In the genomic region with DNA sequence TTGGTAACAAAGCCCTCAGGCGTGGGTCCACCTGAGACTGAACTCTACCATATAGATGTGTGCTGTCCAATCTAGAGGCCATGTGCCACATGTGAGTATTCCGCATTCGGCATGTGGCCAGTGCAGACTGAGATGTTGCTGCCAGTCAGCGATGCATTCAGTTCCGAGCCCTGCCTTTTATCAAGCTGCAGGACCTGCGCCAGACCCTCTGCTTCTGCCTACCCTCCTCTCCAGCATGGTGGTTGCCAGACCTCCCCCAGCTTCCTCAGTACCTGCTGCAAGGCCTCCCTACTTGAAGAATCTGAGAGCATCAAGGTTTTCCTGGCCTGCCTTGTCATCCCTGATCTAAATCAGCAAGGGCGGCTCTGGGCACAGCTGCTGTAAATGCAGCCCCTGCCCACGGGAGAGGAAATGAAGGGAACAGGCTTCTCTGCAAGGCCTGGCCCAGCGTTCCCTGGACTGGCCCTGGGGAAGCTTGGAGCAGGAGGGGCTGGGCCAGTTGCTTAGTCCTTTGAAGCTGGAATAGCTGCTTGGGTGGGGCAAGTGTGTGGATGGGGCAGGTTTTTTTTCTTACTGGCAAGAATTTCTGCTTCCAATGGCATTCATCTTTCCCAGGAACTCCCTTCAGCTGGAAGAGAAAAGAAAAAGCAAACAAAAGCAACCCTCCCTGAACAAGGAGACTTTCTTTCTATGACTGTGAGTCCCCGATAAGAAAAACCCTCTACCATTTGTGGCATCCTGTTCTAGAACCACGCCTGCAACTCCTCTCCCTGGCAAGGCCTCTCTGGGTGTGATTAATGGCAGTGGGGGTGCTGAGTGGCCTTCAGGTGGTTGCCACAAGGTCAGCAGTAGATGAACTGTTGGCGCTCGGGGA, we compare ENCODE assay signal across 12 cellular contexts.
DNase-seq lines count a peak whose midpoint lies in the region; ATAC-seq, FAIRE-seq and TF ChIP-seq lines count a peak whose summit lies in the region.
"Had no signal": no experiment of that assay in that cellular context is flagged by ENCODE, and none has a peak within 500 bp of the region (broad histone marks: within the 10 kb centered on the region; RNA-seq: fewer than 3 reads in every experiment).

No MANE protein-coding gene starts in this region.

- H3K27me3 ChIP-seq in endothelial cell of umbilical vein (ENCODE audit: control insufficient read depth in 2 of 2, insufficient read depth in 2 of 2, low read length in 2 of 2): no peaks in the 10 kb centered on the region
- H3K27me3 ChIP-seq in CD4-positive, alpha-beta T cell (ENCODE audit: control insufficient read depth, insufficient read depth, low read length): no peaks in the 10 kb centered on the region

- peak overlapping the region; percentile 28 for H2AFZ ChIP-seq in endothelial cell of umbilical vein (ENCODE audit: low read depth, low read length)
- H2AFZ ChIP-seq: parathyroid adenoma had no signal

- H3K27me3 Mint-ChIP-seq in Calu3 (ENCODE audit: unreplicated experiment): no peaks in the 10 kb centered on the region
- H3K27me3 Mint-ChIP-seq in CD4-positive, alpha-beta T cell: no peaks in the 10 kb centered on the region

- FAIRE-seq in endothelial cell of umbilical vein (lab: Jason Lieb, UNC): no peak

- intact Hi-C loops in Calu3 (cut with micrococcal nuclease; ENCODE audit: unreplicated experiment): no loop called here
- intact Hi-C loops in endothelial cell of umbilical vein (cut with micrococcal nuclease): loop anchor here (5.0 kb wide), 1 partner anchor 95 kb away; the partner anchor contains the start of gene ADRB1
- intact Hi-C loops in CD4-positive, alpha-beta T cell (cut with DNase I, micrococcal nuclease): no loop called here

- no peaks in the 10 kb centered on the region for H3K9me3 Mint-ChIP-seq in Calu3 (ENCODE audit: low read depth, unreplicated experiment)
- H3K9me3 Mint-ChIP-seq in CD4-positive, alpha-beta T cell: no peaks in the 10 kb centered on the region
- H3K9me3 Mint-ChIP-seq: CD4-positive, alpha-beta memory T cell had no signal

- no peak overlapping the region for H3K4me3 Mint-ChIP-seq in Calu3 (ENCODE audit: low read depth, unreplicated experiment)
- H3K4me3 Mint-ChIP-seq in CD4-positive, alpha-beta T cell: no peak overlapping the region
- H3K4me3 Mint-ChIP-seq: CD4-positive, alpha-beta memory T cell had no signal

- peaks cover 5% of the 10 kb centered on the region for H3K36me3 Mint-ChIP-seq in Calu3 (ENCODE audit: insufficient read depth, unreplicated experiment)
- no peaks in the 10 kb centered on the region for H3K36me3 Mint-ChIP-seq in CD4-positive, alpha-beta T cell (ENCODE audit: low read depth)
- H3K36me3 Mint-ChIP-seq: CD4-positive, alpha-beta memory T cell had no signal

- no peak overlapping the region for H3K27ac ChIP-seq in endothelial cell of umbilical vein (ENCODE audit: insufficient read depth, low read depth, low read length)
- no peak overlapping the region for H3K27ac ChIP-seq in CD4-positive, alpha-beta T cell (ENCODE audit: low read depth, low read length)
- H3K27ac ChIP-seq: parathyroid adenoma had no signal

- peak overlapping the region; percentile 25 for H3K27ac Mint-ChIP-seq in Calu3 (ENCODE audit: unreplicated experiment)
- no peak overlapping the region for H3K27ac Mint-ChIP-seq in CD4-positive, alpha-beta T cell
- H3K27ac Mint-ChIP-seq: CD4-positive, alpha-beta memory T cell had no signal

- ATAC-seq in GM19351 (IDR thresholded peaks at IDR 0.05; ENCODE audit: unreplicated experiment): no peak
- no peak for ATAC-seq in HG03280 (IDR thresholded peaks at IDR 0.05; ENCODE audit: unreplicated experiment)
- no peak for ATAC-seq in CD4-positive, alpha-beta T cell (ENCODE audit: poor library complexity)

- no peaks in the 10 kb centered on the region for H3K79me2 ChIP-seq in endothelial cell of umbilical vein (ENCODE audit: control insufficient read depth, insufficient read depth, low read length)
- H3K79me2 ChIP-seq: parathyroid adenoma had no signal

- no peak overlapping the region for H3K4me2 ChIP-seq in endothelial cell of umbilical vein (ENCODE audit: insufficient read depth, low read length)

- H3K9ac ChIP-seq in endothelial cell of umbilical vein (replicated peaks; ENCODE audit: extremely low read depth, insufficient read depth, low read length): no peak overlapping the region
- H3K9ac ChIP-seq: parathyroid adenoma had no signal

- peaks cover 11% of the 10 kb centered on the region for H3K4me1 ChIP-seq in endothelial cell of umbilical vein (ENCODE audit: control insufficient read depth, extremely low read depth, insufficient read depth, low read length)
- H3K4me1 ChIP-seq: parathyroid adenoma had no signal

- TF ChIP-seq CTCF in Calu3 (IDR thresholded peaks at IDR 0.05; ENCODE audit: unreplicated experiment): no peak
- TF ChIP-seq CTCF in endothelial cell of umbilical vein (IDR thresholded peaks at IDR 0.05; ENCODE audit: extremely low read depth in 1 of 2, insufficient read depth in 1 of 2, low read depth in 1 of 2, low read length in 2 of 2): no peak
- no peak for TF ChIP-seq CTCF in CD4-positive, alpha-beta T cell (IDR thresholded peaks at IDR 0.05)

- dilution Hi-C loops in endothelial cell of umbilical vein (cut with MboI; ENCODE audit: extremely low pct_ligation_motif_present, low sequenced_read_pairs): no loop called here

- TF ChIP-seq POLR2A in endothelial cell of umbilical vein (IDR thresholded peaks at IDR 0.05; ENCODE audit: low read depth, low read length): no peak

- DNase-seq in Calu3 (peak; percentile 37), M059J (ENCODE audit: low read depth) (peak; percentile 62), endothelial cell of umbilical vein (ENCODE audit: low read depth, low spot score) (no peak), myocyte (ENCODE audit: low read depth) (peak; percentile 52)
- DNase-seq in CD4-positive, alpha-beta T cell: no peak
- DNase-seq in activated CD4-positive, CD25-positive, alpha-beta regulatory T cell (lab: John Stamatoyannopoulos, UW): no peak
- DNase-seq: activated CD4-positive, alpha-beta T cell treated with anti-CD3 and anti-CD28 coated beads, Interleukin-2, amount 50 U/mL, for 48 hours; CD4-positive, alpha-beta memory T cell; NCI-H345 had no signal

- POLR2A ChIA-PET in endothelial cell of umbilical vein (lab: Charles Lee): no interaction called here
- POLR2A ChIA-PET in CD4-positive, alpha-beta T cell (lab: Charles Lee): no interaction called here

- BruUV-seq in Calu3 (replicated peaks; lab: Mats Ljungman, UMichigan) (no TSS peak), endothelial cell of umbilical vein (replicated peaks; lab: Mats Ljungman, UMichigan) (no TSS peak)

- no peaks in the 10 kb centered on the region for H3K9me1 ChIP-seq in endothelial cell of umbilical vein (replicated peaks; ENCODE audit: control insufficient read depth, extremely low read depth, insufficient read depth, low read length)

- H4K20me1 ChIP-seq in endothelial cell of umbilical vein (replicated peaks; ENCODE audit: control insufficient read depth, extremely low read depth, insufficient read depth, low read length): no peaks in the 10 kb centered on the region

- CTCF ChIA-PET in Calu3 (lab: Charles Lee) (no interaction called here), endothelial cell of umbilical vein (lab: Charles Lee) (no interaction called here)
- CTCF ChIA-PET in CD4-positive, alpha-beta T cell (lab: Charles Lee): no interaction called here

- H3K4me1 Mint-ChIP-seq in Calu3 (ENCODE audit: low read depth, unreplicated experiment): peaks cover 33% of the 10 kb centered on the region
- no peaks in the 10 kb centered on the region for H3K4me1 Mint-ChIP-seq in CD4-positive, alpha-beta T cell (ENCODE audit: low read depth)

- H3K36me3 ChIP-seq in endothelial cell of umbilical vein (ENCODE audit: control insufficient read depth in 2 of 2, extremely low read depth in 1 of 2, insufficient read depth in 2 of 2, low read length in 2 of 2): no peaks in the 10 kb centered on the region

- H3K9me3 ChIP-seq in endothelial cell of umbilical vein (replicated peaks; ENCODE audit: control insufficient read depth, insufficient read depth, low read length): no peaks in the 10 kb centered on the region
- no peaks in the 10 kb centered on the region for H3K9me3 ChIP-seq in CD4-positive, alpha-beta T cell (ENCODE audit: control insufficient read depth, low read length)

- H3K4me3 ChIP-seq in endothelial cell of umbilical vein (replicated peaks in 1 of 3; ENCODE audit: insufficient read depth in 1 of 3, low read depth in 1 of 3, low read length in 3 of 3): no peak overlapping the region

TF ChIP-seq in endothelial cell of umbilical vein, 7 proteins besides CTCF, POLR2A, EP300 and RAD21:
- TF ChIP-seq FOS (IDR thresholded peaks at IDR 0.05; ENCODE audit: borderline replicate concordance, insufficient read depth, low read length) (no peak), MAX (IDR thresholded peaks at IDR 0.05; ENCODE audit: insufficient read depth, insufficient read length) (no peak), GATA2 (IDR thresholded peaks at IDR 0.05; ENCODE audit: insufficient read depth, insufficient read length, low read depth, low read length) (no peak), EZH2 (IDR thresholded peaks at IDR 0.05; ENCODE audit: borderline replicate concordance, low read depth, low read length, severe bottlenecking) (no peak), JUN (IDR thresholded peaks at IDR 0.05; ENCODE audit: borderline replicate concordance, insufficient read depth, insufficient read length, low read depth) (no peak)

Comparison
In these comparisons a context has a peak if more than half of its experiments do, and no peak if none do; other contexts are left out.
1. DNase-seq: peak in Calu3 (single experiment), M059J (single experiment) and myocyte (single experiment); none in endothelial cell of umbilical vein (single experiment), CD4-positive, alpha-beta T cell (0 of 10) and activated CD4-positive, CD25-positive, alpha-beta regulatory T cell (0 of 4).